Comparison of ENCODE assay signal across 16 cellular contexts in genomic region chr9:26329974-26330373, GRCh38.
DNase-seq lines count a peak whose midpoint lies in the region; ATAC-seq and TF ChIP-seq lines count a peak whose summit lies in the region.
"Had no signal": no experiment of that assay in that cellular context is flagged by ENCODE, and none has a peak within 500 bp of the region (broad histone marks: within the 10 kb centered on the region; RNA-seq: fewer than 3 reads in every experiment).

No MANE protein-coding gene starts in this region.

- ATAC-seq in HG03521 (IDR thresholded peaks at IDR 0.05; ENCODE audit: unreplicated experiment) (no peak), HG03354 (IDR thresholded peaks at IDR 0.05; ENCODE audit: poor library complexity, severe bottlenecking, unreplicated experiment) (no peak)

- H3K4me1 ChIP-seq in colonic mucosa, result no peaks in the 10 kb centered on the region
- H3K4me1 ChIP-seq in prostate gland (replicated peaks), result no peaks in the 10 kb centered on the region
- H3K4me1 ChIP-seq: Caco-2 had no signal

- H3K9me3 ChIP-seq in colonic mucosa (no peaks in the 10 kb centered on the region), prostate gland (no peaks in the 10 kb centered on the region)
- H3K9me3 ChIP-seq: BE2C, Caco-2 had no signal

- DNase-seq in NCI-H69 (lab: John Stamatoyannopoulos, UW), result peak; percentile 52
- DNase-seq in colonic mucosa, result peak; percentile 32
- peak; percentile 56 for DNase-seq in prostate gland (ENCODE audit: low spot score)
- no peak for DNase-seq in NCI-H524 (lab: John Stamatoyannopoulos, UW)
- no peak for DNase-seq in activated naive CD4-positive, alpha-beta T cell treated with anti-CD3 and anti-CD28 coated beads, Interleukin-2, amount 50 U/mL, for 16 hours
- DNase-seq: BE2C; Caco-2; CD8-positive, alpha-beta memory T cell; DND-41; GDM1; HCEC 1CT; HFFc6; IMR-90 had no signal

- no peak for TF ChIP-seq POLR2A in prostate gland (IDR thresholded peaks at IDR 0.05)

- intact Hi-C loops in colonic mucosa (cut with DNase I), result no loop called here
- intact Hi-C loops in prostate gland (cut with DNase I), result loop anchor here (10.0 kb wide), 1 partner anchor 365 kb away; no protein-coding TSS in a partner anchor

- no peak overlapping the region for H3K9ac ChIP-seq in colonic mucosa (ENCODE audit: low read depth in 2 of 2, low read length in 2 of 2)

- H3K36me3 ChIP-seq in colonic mucosa (no peaks in the 10 kb centered on the region), prostate gland (no peaks in the 10 kb centered on the region)
- H3K36me3 ChIP-seq: BE2C had no signal

- TF ChIP-seq CTCF in C4-2B (conservative IDR thresholded peaks at IDR 0.05) (no peak), colonic mucosa (IDR thresholded peaks at IDR 0.05) (no peak), prostate gland (IDR thresholded peaks at IDR 0.05) (no peak)

- H3K27me3 ChIP-seq in colonic mucosa, result no peaks in the 10 kb centered on the region
- H3K27me3 ChIP-seq in prostate gland (replicated peaks; ENCODE audit: insufficient read depth), result no peaks in the 10 kb centered on the region
- H3K27me3 ChIP-seq: BE2C had no signal

- peak overlapping the region; percentile 50; the same call in 1 of the 2 replicates for H3K27ac ChIP-seq in C4-2B
- H3K27ac ChIP-seq in colonic mucosa, result no peak overlapping the region
- no peak overlapping the region for H3K27ac ChIP-seq in prostate gland

- 18% methylated on average over 3 of the region's 3 CpGs for WGBS in prostate gland

- no peak overlapping the region for H3K4me3 ChIP-seq in colonic mucosa
- H3K4me3 ChIP-seq in prostate gland, result no peak overlapping the region

Comparison
In these comparisons a context has a peak if more than half of its experiments do, and no peak if none do; other contexts are left out.
1. DNase-seq: peak in NCI-H69 (single experiment), colonic mucosa (single experiment) and prostate gland (single experiment); none in NCI-H524 (0 of 2) and activated naive CD4-positive, alpha-beta T cell treated with anti-CD3 and anti-CD28 coated beads, Interleukin-2, amount 50 U/mL, for 16 hours (single experiment).